ENCODE assay signal across 9 cellular contexts in genomic region chr12:57476162-57476992, GRCh38. TPM values are rescaled to one million over a fixed set of nuclear protein-coding genes. Genes with fewer than 3 reads are reported as not detected.
A peak's percentile ranks its signal among the peaks of the same experiment; 100 is the strongest.
DNase-seq lines count a peak whose midpoint lies in the region; ATAC-seq and TF ChIP-seq lines count a peak whose summit lies in the region.
"Had no signal": no experiment of that assay in that cellular context is flagged by ENCODE, and none has a peak within 500 bp of the region (broad histone marks: within the 10 kb centered on the region; RNA-seq: fewer than 3 reads in every experiment).

No MANE protein-coding gene starts in this region.

- ATAC-seq in HG03342 (IDR thresholded peaks at IDR 0.05; ENCODE audit: unreplicated experiment) (peak; percentile 48), gastroesophageal sphincter (peak; percentile 9)

- intact Hi-C loops in sigmoid colon (cut with DNase I), result no loop called here

- H3K27ac ChIP-seq in gastroesophageal sphincter (peak overlapping the region in 1 of 4 donors; percentile 50), sigmoid colon (peak overlapping the region in 1 of 4 donors; percentile 43)

- H3K36me3 ChIP-seq in gastroesophageal sphincter, result no peaks in the 10 kb centered on the region
- H3K36me3 ChIP-seq in sigmoid colon, result no peaks in the 10 kb centered on the region

- H3K4me3 ChIP-seq in gastroesophageal sphincter (peak overlapping the region in 1 of 2 donors; percentile 48), sigmoid colon (peak overlapping the region; percentile 14 to 47 (median 34))

- H3K4me1 ChIP-seq in gastroesophageal sphincter (peaks cover 0 to 17% (median 7%) of the 10 kb centered on the region in 3 donors), sigmoid colon (peaks cover 0 to 20% (median 17%) of the 10 kb centered on the region in 4 donors)

- 24 to 40% methylated on average over 1 to 8 of the region's 29 CpGs for WGBS in gastroesophageal sphincter (ENCODE audit: low coverage in 1 of 2), 2 donors
- WGBS in sigmoid colon, 2 donors, result 13 to 19% methylated on average over 29 of the region's 29 CpGs

- H3K9me3 ChIP-seq in gastroesophageal sphincter, result no peaks in the 10 kb centered on the region
- no peaks in the 10 kb centered on the region for H3K9me3 ChIP-seq in sigmoid colon

- H3K27me3 ChIP-seq in gastroesophageal sphincter (peaks cover 98% of the 10 kb centered on the region), sigmoid colon (peaks cover 27 to 71% (median 44%) of the 10 kb centered on the region in 3 donors)

- DNase-seq in activated CD8-positive, alpha-beta memory T cell treated with anti-CD3 and anti-CD28 coated beads for 24 hours, result peak; percentile 90
- DNase-seq in sigmoid colon (no peak), SHP77 treated with DMSO at 0.1 percent for 48 hours (lab: John Stamatoyannopoulos, UW) (no peak), occipital lobe (lab: John Stamatoyannopoulos, UW) (no peak), kidney glomerular epithelial cell (lab: John Stamatoyannopoulos, UW) (no peak)

- TF ChIP-seq POLR2A in GM10847 (IDR thresholded peaks at IDR 0.05; ENCODE audit: extremely low read depth, insufficient read length) (peak; percentile 31), gastroesophageal sphincter (IDR thresholded peaks at IDR 0.05) (no peak), sigmoid colon (IDR thresholded peaks at IDR 0.05) (no peak)

- no peak for TF ChIP-seq CTCF in gastroesophageal sphincter (IDR thresholded peaks at IDR 0.05)
- TF ChIP-seq CTCF in sigmoid colon (IDR thresholded peaks at IDR 0.05), result no peak

- TF ChIP-seq EP300 in gastroesophageal sphincter (IDR thresholded peaks at IDR 0.05), result no peak
- TF ChIP-seq EP300 in sigmoid colon (IDR thresholded peaks at IDR 0.05), result no peak

RNA-seq across cellular contexts. Expression of gene ARHGAP9, which starts 3.3 kb away (rescaled TPM):
- total RNA-seq in gastroesophageal sphincter, result 10 to 100 TPM in 1 of 4 donors, 1 to 10 TPM in 3; 5.6 to 13.1 (median 8.9) TPM
- 10 to 100 TPM in 1 of 4 donors, 1 to 10 TPM in 3; 4.3 to 16.3 (median 6.8) TPM for total RNA-seq in sigmoid colon
- 10 to 100 TPM in 1 of 3 donors, 1 to 10 TPM in 2; 4.9 to 54.7 (median 6.6) TPM for polyA plus RNA-seq in sigmoid colon
- 0.94 TPM for total RNA-seq in occipital lobe

RNA-seq across cellular contexts. Expression of gene MARS1, which starts 11.5 kb away (rescaled TPM):
- total RNA-seq in gastroesophageal sphincter (100 to 1,000 TPM in 1 of 4 donors, 10 to 100 TPM in 3; 67.4 to 209 (median 81.7) TPM), sigmoid colon (10 to 100 TPM; 46.6 to 56.3 (median 53.2) TPM), occipital lobe (65.2 TPM)
- 10 to 100 TPM; 22.9 to 86.2 (median 25.8) TPM for polyA plus RNA-seq in sigmoid colon

RNA-seq across cellular contexts. Expression of gene GLI1, which starts 16.8 kb away (rescaled TPM):
- total RNA-seq in gastroesophageal sphincter, result 1 to 10 TPM in 1 of 4 donors, under 1 TPM in 3; 0.15 to 3.6 (median 0.30) TPM
- total RNA-seq in sigmoid colon, result 1 to 10 TPM in 2 of 4 donors, under 1 TPM in 1, not detected in 1; 0.71 to 3.9 (median 1.8) TPM
- polyA plus RNA-seq in sigmoid colon, result 1 to 10 TPM in 1 of 3 donors, under 1 TPM in 1, not detected in 1; 0.60 to 1.5 TPM
- total RNA-seq in occipital lobe, result 0.16 TPM

RNA-seq across cellular contexts. Expression of gene INHBE, which starts 21.3 kb away (rescaled TPM):
- total RNA-seq in gastroesophageal sphincter (not detected), sigmoid colon (under 1 TPM in 1 of 4 donors, not detected in 3; 0.36 TPM), occipital lobe (not detected)
- under 1 TPM in 1 of 3 donors, not detected in 2; 0.09 TPM for polyA plus RNA-seq in sigmoid colon

RNA-seq across cellular contexts. Expression of gene INHBC, which starts 41.8 kb away (rescaled TPM):
- total RNA-seq in gastroesophageal sphincter, result not detected
- not detected for total RNA-seq in sigmoid colon
- not detected for polyA plus RNA-seq in sigmoid colon
- not detected for total RNA-seq in occipital lobe
- total RNA-seq: LHCN-M2 had no signal
